In the genomic region with DNA sequence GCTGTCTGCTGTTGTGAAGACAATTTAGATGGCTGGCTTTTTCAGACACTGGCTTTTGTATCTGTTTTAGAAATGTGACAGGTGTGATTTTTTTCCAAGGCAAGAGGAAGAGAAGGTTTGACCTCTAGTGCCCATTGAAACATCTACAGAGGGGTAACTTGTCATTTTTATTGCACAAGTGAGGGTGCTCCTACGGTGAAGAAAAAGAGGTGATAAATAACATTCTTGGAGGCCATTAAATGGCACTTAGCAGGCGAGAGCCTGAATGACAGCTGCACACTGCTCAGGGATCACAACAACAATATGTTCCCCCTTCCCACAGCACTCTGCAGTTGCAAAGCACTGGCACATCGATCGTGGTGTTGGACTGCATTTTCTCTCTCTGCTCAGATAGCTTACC, we compare ENCODE assay signal across 28 cellular contexts. TPM values are rescaled to one million over a fixed set of nuclear protein-coding genes. Genes with fewer than 3 reads are reported as not detected.
A peak's percentile ranks its signal among the peaks of the same experiment; 100 is the strongest.
DNase-seq lines count a peak whose midpoint lies in the region; TF ChIP-seq lines count a peak whose summit lies in the region.
"Had no signal": no experiment of that assay in that cellular context is flagged by ENCODE, and none has a peak within 500 bp of the region (broad histone marks: within the 10 kb centered on the region; RNA-seq: fewer than 3 reads in every experiment).

No MANE protein-coding gene starts in this region.

- no peaks in the 10 kb centered on the region for H3K4me1 Mint-ChIP-seq in activated T-cell treated with anti-CD3 and anti-CD28 coated beads, Interleukin-2, amount 50 U/mL, for 24 hours (ENCODE audit: low read depth)
- H3K4me1 Mint-ChIP-seq in immature natural killer cell: no peaks in the 10 kb centered on the region
- no peaks in the 10 kb centered on the region for H3K4me1 Mint-ChIP-seq in activated T-helper 1 cell treated with anti-CD3 and anti-CD28 coated beads, Interleukin-12 subunit alpha, Interleukin-12 subunit beta, Interleukin-2, Interleukin-4 antibody, amounts not matched to agents 30 ng/mL and 10 ng/mL and 1 ng/mL, durations not matched to agents 14 hours and 24 hours and 36 hours (ENCODE audit: low read depth)
- H3K4me1 Mint-ChIP-seq: activated CD4-positive, alpha-beta T cell treated with anti-CD3 and anti-CD28 coated beads, Interleukin-2, amount 10 ng/mL, durations not matched to agents 24 days and 14 days; naive thymus-derived CD4-positive, alpha-beta T cell; stimulated activated naive CD8-positive, alpha-beta T cell treated with anti-CD3 and anti-CD28 coated beads, Interleukin-15, amount 100 ng/mL, for 72 hours had no signal

- DNase-seq in NCI-H510A treated with DMSO at 0.1 percent for 48 hours (lab: John Stamatoyannopoulos, UW): peak; percentile 19
- no peak for DNase-seq in NCI-H510A (lab: John Stamatoyannopoulos, UW)
- peak; percentile 35 for DNase-seq in NCI-H2171 (lab: John Stamatoyannopoulos, UW)
- DNase-seq in NCI-H82 (lab: John Stamatoyannopoulos, UW): peak; percentile 81
- DNase-seq in activated T-cell treated with anti-CD3 and anti-CD28 coated beads, Interleukin-2, amount 50 U/mL, for 24 hours: no peak
- DNase-seq in immature natural killer cell: no peak
- no peak for DNase-seq in activated T-helper 1 cell treated with anti-CD3 and anti-CD28 coated beads, Interleukin-12 subunit alpha, Interleukin-12 subunit beta, Interleukin-2, Interleukin-4 antibody, amounts not matched to agents 30 ng/mL and 10 ng/mL and 1 ng/mL, durations not matched to agents 14 hours and 24 hours and 36 hours (ENCODE audit: low spot score)
- no peak for DNase-seq in uterus
- DNase-seq: activated CD4-positive, alpha-beta T cell treated with anti-CD3 and anti-CD28 coated beads, Interleukin-2, amount 10 ng/mL, durations not matched to agents 24 days and 14 days; activated naive CD4-positive, alpha-beta T cell; activated T-cell treated with anti-CD3 and anti-CD28 coated beads, Interleukin-2, amount 50 U/mL, for 48 hours; adrenal gland; CD4-positive, alpha-beta T cell; cerebellar nuclear complex; dorsolateral prefrontal cortex; left ventricle myocardium inferior; naive thymus-derived CD4-positive, alpha-beta T cell; NCI-H2081 treated with DMSO at 0.1 percent for 48 hours; SIG-M5; stimulated activated naive CD8-positive, alpha-beta T cell treated with anti-CD3 and anti-CD28 coated beads, Interleukin-15, amount 100 ng/mL, for 72 hours; T-helper 9 cell had no signal

- no peak overlapping the region for H3K27ac ChIP-seq in uterus
- H3K27ac ChIP-seq: adrenal gland, dorsolateral prefrontal cortex, left ventricle myocardium inferior, skin epidermis, vagina, VCaP had no signal

- no peaks in the 10 kb centered on the region for H3K9me3 Mint-ChIP-seq in activated T-cell treated with anti-CD3 and anti-CD28 coated beads, Interleukin-2, amount 50 U/mL, for 24 hours
- no peaks in the 10 kb centered on the region for H3K9me3 Mint-ChIP-seq in immature natural killer cell
- no peaks in the 10 kb centered on the region for H3K9me3 Mint-ChIP-seq in activated T-helper 1 cell treated with anti-CD3 and anti-CD28 coated beads, Interleukin-12 subunit alpha, Interleukin-12 subunit beta, Interleukin-2, Interleukin-4 antibody, amounts not matched to agents 30 ng/mL and 10 ng/mL and 1 ng/mL, durations not matched to agents 14 hours and 24 hours and 36 hours
- H3K9me3 Mint-ChIP-seq: activated CD4-positive, alpha-beta T cell treated with anti-CD3 and anti-CD28 coated beads, Interleukin-2, amount 10 ng/mL, durations not matched to agents 24 days and 14 days; brain; CD4-positive, alpha-beta T cell; GM23338; stimulated activated naive CD8-positive, alpha-beta T cell treated with anti-CD3 and anti-CD28 coated beads, Interleukin-15, amount 100 ng/mL, for 72 hours had no signal

- H3K36me3 ChIP-seq in uterus: no peaks in the 10 kb centered on the region
- H3K36me3 ChIP-seq: adrenal gland, left ventricle myocardium inferior, vagina had no signal

- no peak overlapping the region for H3K4me3 Mint-ChIP-seq in activated T-cell treated with anti-CD3 and anti-CD28 coated beads, Interleukin-2, amount 50 U/mL, for 24 hours
- H3K4me3 Mint-ChIP-seq in immature natural killer cell: no peak overlapping the region
- no peak overlapping the region for H3K4me3 Mint-ChIP-seq in activated T-helper 1 cell treated with anti-CD3 and anti-CD28 coated beads, Interleukin-12 subunit alpha, Interleukin-12 subunit beta, Interleukin-2, Interleukin-4 antibody, amounts not matched to agents 30 ng/mL and 10 ng/mL and 1 ng/mL, durations not matched to agents 14 hours and 24 hours and 36 hours
- H3K4me3 Mint-ChIP-seq: activated CD4-positive, alpha-beta T cell treated with anti-CD3 and anti-CD28 coated beads, Interleukin-2, amount 10 ng/mL, durations not matched to agents 24 days and 14 days; CD4-positive, alpha-beta T cell; GM23338; naive thymus-derived CD4-positive, alpha-beta T cell; stimulated activated naive CD8-positive, alpha-beta T cell treated with anti-CD3 and anti-CD28 coated beads, Interleukin-15, amount 100 ng/mL, for 72 hours had no signal

- TF ChIP-seq POLR2A in uterus (IDR thresholded peaks at IDR 0.05): no peak

- no peaks in the 10 kb centered on the region for H3K27me3 Mint-ChIP-seq in activated T-cell treated with anti-CD3 and anti-CD28 coated beads, Interleukin-2, amount 50 U/mL, for 24 hours
- H3K27me3 Mint-ChIP-seq in immature natural killer cell (ENCODE audit: low read depth in 3 of 3): peaks cover 2 to 6% (median 3%) of the 10 kb centered on the region in 3 donors
- H3K27me3 Mint-ChIP-seq in activated T-helper 1 cell treated with anti-CD3 and anti-CD28 coated beads, Interleukin-12 subunit alpha, Interleukin-12 subunit beta, Interleukin-2, Interleukin-4 antibody, amounts not matched to agents 30 ng/mL and 10 ng/mL and 1 ng/mL, durations not matched to agents 14 hours and 24 hours and 36 hours (ENCODE audit: insufficient read depth): peaks cover 7% of the 10 kb centered on the region

- intact Hi-C loops in activated T-helper 1 cell treated with anti-CD3 and anti-CD28 coated beads, Interleukin-12 subunit alpha, Interleukin-12 subunit beta, Interleukin-2, Interleukin-4 antibody, amounts not matched to agents 30 ng/mL and 10 ng/mL and 1 ng/mL, durations not matched to agents 14 hours and 24 hours and 36 hours (cut with micrococcal nuclease): no loop called here
- intact Hi-C loops in uterus (cut with DNase I; ENCODE audit: low total_unique reads): no loop called here

- no peak overlapping the region for H3K27ac Mint-ChIP-seq in activated T-cell treated with anti-CD3 and anti-CD28 coated beads, Interleukin-2, amount 50 U/mL, for 24 hours
- no peak overlapping the region for H3K27ac Mint-ChIP-seq in immature natural killer cell
- no peak overlapping the region for H3K27ac Mint-ChIP-seq in activated T-helper 1 cell treated with anti-CD3 and anti-CD28 coated beads, Interleukin-12 subunit alpha, Interleukin-12 subunit beta, Interleukin-2, Interleukin-4 antibody, amounts not matched to agents 30 ng/mL and 10 ng/mL and 1 ng/mL, durations not matched to agents 14 hours and 24 hours and 36 hours
- H3K27ac Mint-ChIP-seq: activated CD4-positive, alpha-beta T cell treated with anti-CD3 and anti-CD28 coated beads, Interleukin-2, amount 10 ng/mL, durations not matched to agents 24 days and 14 days; CD4-positive, alpha-beta T cell; GM23338; naive thymus-derived CD4-positive, alpha-beta T cell; stimulated activated naive CD8-positive, alpha-beta T cell treated with anti-CD3 and anti-CD28 coated beads, Interleukin-15, amount 100 ng/mL, for 72 hours had no signal

- no peak for TF ChIP-seq CTCF in uterus (IDR thresholded peaks at IDR 0.05)

- no peaks in the 10 kb centered on the region for H3K4me1 ChIP-seq in uterus
- H3K4me1 ChIP-seq: adrenal gland, left ventricle myocardium inferior, vagina had no signal

- H3K27me3 ChIP-seq in uterus: no peaks in the 10 kb centered on the region
- H3K27me3 ChIP-seq: adrenal gland, dorsolateral prefrontal cortex, vagina had no signal

- H3K36me3 Mint-ChIP-seq in activated T-cell treated with anti-CD3 and anti-CD28 coated beads, Interleukin-2, amount 50 U/mL, for 24 hours (ENCODE audit: low read depth): no peaks in the 10 kb centered on the region
- H3K36me3 Mint-ChIP-seq in immature natural killer cell: no peaks in the 10 kb centered on the region
- no peaks in the 10 kb centered on the region for H3K36me3 Mint-ChIP-seq in activated T-helper 1 cell treated with anti-CD3 and anti-CD28 coated beads, Interleukin-12 subunit alpha, Interleukin-12 subunit beta, Interleukin-2, Interleukin-4 antibody, amounts not matched to agents 30 ng/mL and 10 ng/mL and 1 ng/mL, durations not matched to agents 14 hours and 24 hours and 36 hours (ENCODE audit: low read depth)
- H3K36me3 Mint-ChIP-seq: brain had no signal

- no peaks in the 10 kb centered on the region for H3K9me3 ChIP-seq in uterus
- H3K9me3 ChIP-seq: adrenal gland, left ventricle myocardium inferior, vagina had no signal

- H3K4me3 ChIP-seq in uterus: no peak overlapping the region
- H3K4me3 ChIP-seq: adrenal gland, dorsolateral prefrontal cortex, GM23338, left ventricle myocardium inferior, skin epidermis, vagina had no signal

RNA-seq across cellular contexts. Expression of gene FAM184B, which starts 23.0 kb away (rescaled TPM):
- not detected for polyA plus RNA-seq in immature natural killer cell
- total RNA-seq in activated T-helper 1 cell treated with anti-CD3 and anti-CD28 coated beads, Interleukin-12 subunit alpha, Interleukin-12 subunit beta, Interleukin-2, Interleukin-4 antibody, amounts not matched to agents 30 ng/mL and 10 ng/mL and 1 ng/mL, durations not matched to agents 14 hours and 24 hours and 36 hours: not detected in 2 replicates
- total RNA-seq in uterus: under 1 TPM in 1 of 4 donors, not detected in 3; 0.07 TPM
- total RNA-seq: activated CD4-positive, alpha-beta T cell treated with anti-CD3 and anti-CD28 coated beads, Interleukin-2, amount 10 ng/mL, durations not matched to agents 24 days and 14 days; CD4-positive, alpha-beta T cell; endothelial cell of umbilical vein; left ventricle myocardium inferior; osteoblast; vagina had no signal
- polyA plus RNA-seq: endothelial cell of umbilical vein; naive thymus-derived CD4-positive, alpha-beta T cell had no signal

RNA-seq across cellular contexts. Expression of gene DCAF16, which starts 52.1 kb away (rescaled TPM):
- 10 to 100 TPM in 2 of 3 donors, 1 to 10 TPM in 1; 7.8 to 18.5 (median 11.8) TPM for polyA plus RNA-seq in immature natural killer cell
- total RNA-seq in activated T-helper 1 cell treated with anti-CD3 and anti-CD28 coated beads, Interleukin-12 subunit alpha, Interleukin-12 subunit beta, Interleukin-2, Interleukin-4 antibody, amounts not matched to agents 30 ng/mL and 10 ng/mL and 1 ng/mL, durations not matched to agents 14 hours and 24 hours and 36 hours: 44.0 and 48.5 TPM in 2 replicates
- total RNA-seq in uterus: 10 to 100 TPM; 25.6 to 65.9 (median 55.2) TPM

RNA-seq across cellular contexts. Expression of gene NCAPG, which starts 52.3 kb away (rescaled TPM):
- polyA plus RNA-seq in immature natural killer cell: 1 to 10 TPM in 1 of 3 donors, under 1 TPM in 1, not detected in 1; 0.54 to 1.5 TPM
- total RNA-seq in activated T-helper 1 cell treated with anti-CD3 and anti-CD28 coated beads, Interleukin-12 subunit alpha, Interleukin-12 subunit beta, Interleukin-2, Interleukin-4 antibody, amounts not matched to agents 30 ng/mL and 10 ng/mL and 1 ng/mL, durations not matched to agents 14 hours and 24 hours and 36 hours: 43.7 and 46.3 TPM in 2 replicates
- 10 to 100 TPM in 1 of 4 donors, 1 to 10 TPM in 1, not detected in 2; 2.9 to 36.2 TPM for total RNA-seq in uterus

Comparison
In these comparisons a context has a peak if more than half of its experiments do, and no peak if none do; other contexts are left out.
1. DNase-seq: peak in NCI-H510A treated with DMSO at 0.1 percent for 48 hours (single experiment), NCI-H2171 (single experiment) and NCI-H82 (single experiment); none in NCI-H510A (single experiment), activated T-cell treated with anti-CD3 and anti-CD28 coated beads, Interleukin-2, amount 50 U/mL, for 24 hours (single experiment), immature natural killer cell (0 of 3), activated T-helper 1 cell treated with anti-CD3 and anti-CD28 coated beads, Interleukin-12 subunit alpha, Interleukin-12 subunit beta, Interleukin-2, Interleukin-4 antibody, amounts not matched to agents 30 ng/mL and 10 ng/mL and 1 ng/mL, durations not matched to agents 14 hours and 24 hours and 36 hours (single experiment) and uterus (0 of 2).